13 cellular contexts compared by ENCODE assay signal in the genomic region with DNA sequence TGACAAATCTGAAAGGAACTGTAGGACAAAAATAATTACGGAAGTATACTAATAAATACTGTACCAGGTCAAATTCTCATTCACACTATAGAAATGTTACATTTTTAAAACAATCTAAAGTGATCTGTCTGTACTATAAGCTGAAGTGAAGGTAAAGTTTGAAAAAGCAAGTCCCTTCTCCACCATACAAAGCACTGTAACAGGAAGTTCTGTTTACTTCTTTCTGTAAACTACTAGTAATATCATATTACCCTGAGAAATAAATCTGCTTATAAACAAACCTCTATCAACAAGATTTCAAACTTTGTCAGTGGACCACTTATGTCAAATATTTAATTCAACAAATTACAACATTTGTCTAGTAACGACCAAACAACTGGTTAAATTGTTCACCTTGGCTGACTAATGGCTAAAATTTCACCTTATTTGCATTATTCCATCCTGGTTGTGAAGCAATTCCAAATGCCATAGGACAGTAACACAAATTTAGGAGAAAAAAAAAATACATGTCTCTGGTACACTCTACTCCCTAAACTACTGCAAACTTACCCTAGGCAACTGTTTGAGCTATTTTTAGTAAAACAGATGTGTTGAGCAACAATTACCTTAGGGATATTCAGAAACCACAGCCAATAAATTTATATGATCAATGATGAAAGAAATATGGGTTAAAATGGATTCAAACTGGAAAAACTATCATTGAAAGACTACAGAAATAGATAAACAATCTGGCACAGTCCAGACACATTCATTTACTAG.
DNase-seq lines count a peak whose midpoint lies in the region; ATAC-seq, FAIRE-seq and TF ChIP-seq lines count a peak whose summit lies in the region.
"Had no signal": no experiment of that assay in that cellular context is flagged by ENCODE, and none has a peak within 500 bp of the region (broad histone marks: within the 10 kb centered on the region; RNA-seq: fewer than 3 reads in every experiment).

No MANE protein-coding gene starts in this region.

- H3K9ac ChIP-seq in BLaER1, result no peak overlapping the region

- peaks cover 33% of the 10 kb centered on the region for H3K36me3 ChIP-seq in BLaER1
- H3K36me3 ChIP-seq in GM23338 (ENCODE audit: insufficient read depth), result peaks cover 21% of the 10 kb centered on the region

- peaks cover 100% of the 10 kb centered on the region for H3K79me2 ChIP-seq in GM23338 (replicated peaks; ENCODE audit: insufficient read depth)

- H3K4me3 Mint-ChIP-seq in GM23338 (peak overlapping the region; percentile 50; the same call in 1 of the 3 replicates), naive B cell (peak overlapping the region; percentile 26 to 91 (median 80))
- H3K4me3 Mint-ChIP-seq in activated naive CD8-positive, alpha-beta T cell treated with anti-CD3 and anti-CD28 coated beads for 36 hours, result no peak overlapping the region

- H4K20me1 ChIP-seq in BLaER1 (peaks cover 66% of the 10 kb centered on the region), GM23338 (replicated peaks; ENCODE audit: insufficient read depth) (peaks cover 76% of the 10 kb centered on the region)

- H3K4me3 ChIP-seq in BLaER1 (0 out of 2 replicates have a peak overlapping the region, but pooled peaks have one; percentile 27), GM23338 (peak overlapping the region; percentile 24), foreskin fibroblast (ENCODE audit: low read depth in 1 of 2, low read length in 2 of 2) (no peak overlapping the region)
- H3K4me3 ChIP-seq: esophagus squamous epithelium had no signal

- peaks cover 9% of the 10 kb centered on the region; the same call in 1 of the 2 replicates for H3K9me3 ChIP-seq in BLaER1
- H3K9me3 ChIP-seq: esophagus squamous epithelium had no signal

- DNase-seq in GM23338 (ENCODE audit: low spot score) (no peak), naive B cell (no peak), 8988T (no peak), D721Med (ENCODE audit: insufficient read length, low spot score) (no peak), foreskin fibroblast (no peak), RKO (ENCODE audit: low spot score) (no peak)
- no peak for DNase-seq in activated naive CD8-positive, alpha-beta T cell treated with anti-CD3 and anti-CD28 coated beads for 36 hours
- DNase-seq: esophagus squamous epithelium; stimulated activated CD4-positive, alpha-beta T cell treated with anti-CD3 and anti-CD28 coated beads, Interleukin-12 subunit alpha, Interleukin-12 subunit beta, amount 100 ng/mL, for 4 hours; WERI-Rb-1 had no signal

- H3K36me3 Mint-ChIP-seq in GM23338 (ENCODE audit: low read depth) (peaks cover 58% of the 10 kb centered on the region), naive B cell (peaks cover 11 to 22% of the 10 kb centered on the region in 2 donors)
- H3K36me3 Mint-ChIP-seq in activated naive CD8-positive, alpha-beta T cell treated with anti-CD3 and anti-CD28 coated beads for 36 hours, result peaks cover 48% of the 10 kb centered on the region

- peak overlapping the region; percentile 70 for H3K27ac ChIP-seq in BLaER1
- H3K27ac ChIP-seq in GM23338 (ENCODE audit: low read depth), result no peak overlapping the region
- H3K27ac ChIP-seq: C4-2B, WERI-Rb-1 had no signal

- no peaks in the 10 kb centered on the region for H3F3A ChIP-seq in GM23338 (replicated peaks; ENCODE audit: low read depth)

- no peak for ATAC-seq in GM23338
- ATAC-seq in naive B cell (ENCODE audit: low read depth in 2 of 2), result no peak

- no peak for FAIRE-seq in D721Med (lab: Jason Lieb, UNC)
- FAIRE-seq: bronchial epithelial cell had no signal

- H3K27me3 ChIP-seq in BLaER1 (no peaks in the 10 kb centered on the region), GM23338 (ENCODE audit: insufficient read depth) (no peaks in the 10 kb centered on the region)
- H3K27me3 ChIP-seq: esophagus squamous epithelium had no signal

- peaks cover 33% of the 10 kb centered on the region for H3K4me1 Mint-ChIP-seq in GM23338
- H3K4me1 Mint-ChIP-seq in activated naive CD8-positive, alpha-beta T cell treated with anti-CD3 and anti-CD28 coated beads for 36 hours, result peaks cover 73% of the 10 kb centered on the region
- peaks cover 47 to 91% (median 77%) of the 10 kb centered on the region in 3 donors for H3K4me1 Mint-ChIP-seq in naive B cell

- no peaks in the 10 kb centered on the region for H3K9me3 Mint-ChIP-seq in GM23338
- H3K9me3 Mint-ChIP-seq in activated naive CD8-positive, alpha-beta T cell treated with anti-CD3 and anti-CD28 coated beads for 36 hours, result no peaks in the 10 kb centered on the region
- no peaks in the 10 kb centered on the region for H3K9me3 Mint-ChIP-seq in naive B cell

- H3K4me2 ChIP-seq in BLaER1 (peak overlapping the region; percentile 80), GM23338 (peak overlapping the region; percentile 39)

- H2AFZ ChIP-seq in GM23338, result no peak overlapping the region

- no peaks in the 10 kb centered on the region for H3K9me2 ChIP-seq in GM23338 (ENCODE audit: insufficient read depth)

- H3K27ac Mint-ChIP-seq in GM23338, result no peak overlapping the region; the same call in 1 of the 2 replicates
- peak overlapping the region; percentile 47 for H3K27ac Mint-ChIP-seq in activated naive CD8-positive, alpha-beta T cell treated with anti-CD3 and anti-CD28 coated beads for 36 hours
- peak overlapping the region; percentile 21 to 92 (median 84) for H3K27ac Mint-ChIP-seq in naive B cell

- H3K4me1 ChIP-seq in BLaER1 (peaks cover 80% of the 10 kb centered on the region), GM23338 (ENCODE audit: insufficient read depth) (peaks cover 76% of the 10 kb centered on the region)

- TF ChIP-seq CTCF in GM23338 (conservative IDR thresholded peaks at IDR 0.05; ENCODE audit: low read depth in 2 of 2) (no peak), D721Med (IDR thresholded peaks at IDR 0.05; ENCODE audit: insufficient read depth, missing control alignments) (no peak), foreskin fibroblast (IDR thresholded peaks at IDR 0.05; ENCODE audit: low read depth, low read length) (no peak)

- H3K27me3 Mint-ChIP-seq in GM23338 (ENCODE audit: insufficient read depth, low read depth, poor library complexity) (no peaks in the 10 kb centered on the region), naive B cell (no peaks in the 10 kb centered on the region)
- H3K27me3 Mint-ChIP-seq in activated naive CD8-positive, alpha-beta T cell treated with anti-CD3 and anti-CD28 coated beads for 36 hours, result no peaks in the 10 kb centered on the region

TF ChIP-seq in GM23338, 12 proteins besides CTCF, POLR2A, EP300 and RAD21 (continues in another document):
- TF ChIP-seq ETS1 (IDR thresholded peaks at IDR 0.05), result no peak
- no peak for TF ChIP-seq STAT1 (IDR thresholded peaks at IDR 0.05; ENCODE audit: unreplicated experiment)
- no peak for TF ChIP-seq ZNF331 (CRISPR knock-in tag; IDR thresholded peaks at IDR 0.05; ENCODE audit: low read depth)

Comparison
In these comparisons a context has a peak if more than half of its experiments do, and no peak if none do; other contexts are left out.
1. H3K4me3 ChIP-seq: peak in BLaER1 (single experiment) and GM23338 (single experiment); none in foreskin fibroblast (0 of 2).